13 cellular contexts compared by ENCODE assay signal in genomic region chr17:57389474-57389873, GRCh38.
DNase-seq lines count a peak whose midpoint lies in the region; ATAC-seq and TF ChIP-seq lines count a peak whose summit lies in the region.
"Had no signal": no experiment of that assay in that cellular context is flagged by ENCODE, and none has a peak within 500 bp of the region (broad histone marks: within the 10 kb centered on the region; RNA-seq: fewer than 3 reads in every experiment).

No MANE protein-coding gene starts in this region.

- H3K27me3 ChIP-seq in Caco-2 (replicated peaks; ENCODE audit: control insufficient read depth, insufficient read depth, low read length) (no peaks in the 10 kb centered on the region), Karpas-422 (ENCODE audit: low read length) (no peaks in the 10 kb centered on the region), suprapubic skin (no peaks in the 10 kb centered on the region)

- peaks cover 8% of the 10 kb centered on the region for H3K4me1 ChIP-seq in Caco-2
- H3K4me1 ChIP-seq in Karpas-422 (ENCODE audit: low read length), result peaks cover 37% of the 10 kb centered on the region
- H3K4me1 ChIP-seq in suprapubic skin, result no peaks in the 10 kb centered on the region

- BruUV-seq in Caco-2 (replicated peaks; lab: Mats Ljungman, UMichigan), result no TSS peak

- H3K9me3 Mint-ChIP-seq in Caco-2 (ENCODE audit: unreplicated experiment) (peaks cover 44% of the 10 kb centered on the region), glutamatergic neuron (ENCODE audit: unreplicated experiment) (peaks cover 15% of the 10 kb centered on the region)
- peaks cover 16% of the 10 kb centered on the region for H3K9me3 Mint-ChIP-seq in stimulated activated effector memory CD8-positive, alpha-beta T cell treated with anti-CD3 and anti-CD28 coated beads, Interleukin-12 subunit alpha, Interleukin-12 subunit beta, amount 100 ng/mL, for 72 hours

- intact Hi-C loops in Caco-2 (cut with micrococcal nuclease; ENCODE audit: unreplicated experiment) (no loop called here), left cardiac atrium (cut with DNase I) (no loop called here)

- CTCF ChIA-PET in Caco-2 (lab: Charles Lee), result no interaction called here

- H3K9me3 ChIP-seq in Caco-2, result peaks cover 26% of the 10 kb centered on the region
- H3K9me3 ChIP-seq in Karpas-422 (ENCODE audit: low read length), result peaks cover 15% of the 10 kb centered on the region; the same call in 1 of the 2 replicates
- peaks cover 19% of the 10 kb centered on the region for H3K9me3 ChIP-seq in suprapubic skin

- H3K4me2 ChIP-seq in Karpas-422 (ENCODE audit: low read depth, low read length, poor library complexity, severe bottlenecking), result no peak overlapping the region
- H3K4me2 ChIP-seq: GM23338 had no signal

- TF ChIP-seq POLR2A in suprapubic skin (IDR thresholded peaks at IDR 0.05), result no peak

- no peak for TF ChIP-seq EP300 in suprapubic skin (IDR thresholded peaks at IDR 0.05)

- H4K20me1 ChIP-seq in Karpas-422 (ENCODE audit: insufficient read depth, low read depth, low read length), result peaks cover 3% of the 10 kb centered on the region; the same call in 1 of the 2 replicates

- H2AFZ ChIP-seq in Karpas-422 (ENCODE audit: low read length), result no peak overlapping the region
- H2AFZ ChIP-seq: GM23338 had no signal

- 41% methylated on average over 2 of the region's 2 CpGs for WGBS in suprapubic skin

- H3K27ac Mint-ChIP-seq in Caco-2 (ENCODE audit: unreplicated experiment), result peak overlapping the region; percentile 40
- H3K27ac Mint-ChIP-seq in glutamatergic neuron (ENCODE audit: unreplicated experiment), result peak overlapping the region; percentile 62
- peak overlapping the region; percentile 13 for H3K27ac Mint-ChIP-seq in stimulated activated effector memory CD8-positive, alpha-beta T cell treated with anti-CD3 and anti-CD28 coated beads, Interleukin-12 subunit alpha, Interleukin-12 subunit beta, amount 100 ng/mL, for 72 hours
- H3K27ac Mint-ChIP-seq: B cell, GM23338 had no signal

- DNase-seq in Caco-2 (no peak), Karpas-422 (no peak), glutamatergic neuron (no peak), suprapubic skin (ENCODE audit: low spot score in 2 of 2) (no peak), left cardiac atrium (no peak)
- no peak for DNase-seq in stimulated activated effector memory CD8-positive, alpha-beta T cell treated with anti-CD3 and anti-CD28 coated beads, Interleukin-12 subunit alpha, Interleukin-12 subunit beta, amount 100 ng/mL, for 72 hours (ENCODE audit: low spot score in 2 of 2)
- DNase-seq: CD8-positive, alpha-beta memory T cell; DMS53; H7 had no signal

- TF ChIP-seq CTCF in Caco-2 (IDR thresholded peaks at IDR 0.05; ENCODE audit: insufficient read depth in 1 of 2, low read depth in 1 of 2, low read length in 1 of 2, severe bottlenecking in 1 of 2, unreplicated experiment in 1 of 2), result no peak
- TF ChIP-seq CTCF in glutamatergic neuron (IDR thresholded peaks at IDR 0.05; ENCODE audit: partially characterized antibody, unreplicated experiment), result no peak
- no peak for TF ChIP-seq CTCF in suprapubic skin (IDR thresholded peaks at IDR 0.05)

- no peaks in the 10 kb centered on the region for H3K9me2 ChIP-seq in Karpas-422 (replicated peaks; ENCODE audit: insufficient read depth, low read length)

- H3K9ac ChIP-seq in Karpas-422 (ENCODE audit: low read length), result no peak overlapping the region

- H3K4me1 Mint-ChIP-seq in Caco-2 (ENCODE audit: low read depth, unreplicated experiment) (peaks cover 6% of the 10 kb centered on the region), glutamatergic neuron (ENCODE audit: low read depth, unreplicated experiment) (peaks cover 13% of the 10 kb centered on the region)
- H3K4me1 Mint-ChIP-seq in stimulated activated effector memory CD8-positive, alpha-beta T cell treated with anti-CD3 and anti-CD28 coated beads, Interleukin-12 subunit alpha, Interleukin-12 subunit beta, amount 100 ng/mL, for 72 hours, result peaks cover 22% of the 10 kb centered on the region

- no peak overlapping the region for H3K4me3 Mint-ChIP-seq in Caco-2 (ENCODE audit: unreplicated experiment)
- H3K4me3 Mint-ChIP-seq in glutamatergic neuron (ENCODE audit: unreplicated experiment), result no peak overlapping the region
- H3K4me3 Mint-ChIP-seq in stimulated activated effector memory CD8-positive, alpha-beta T cell treated with anti-CD3 and anti-CD28 coated beads, Interleukin-12 subunit alpha, Interleukin-12 subunit beta, amount 100 ng/mL, for 72 hours, result no peak overlapping the region
- H3K4me3 Mint-ChIP-seq: B cell; CD8-positive, alpha-beta memory T cell; GM23338 had no signal

- H3K4me3 ChIP-seq in Caco-2 (ENCODE audit: low read depth, low read length) (no peak overlapping the region), Karpas-422 (ENCODE audit: low read length) (no peak overlapping the region), suprapubic skin (no peak overlapping the region)
- H3K4me3 ChIP-seq: GM23338 had no signal

- ATAC-seq in stimulated activated effector memory CD8-positive, alpha-beta T cell treated with anti-CD3 and anti-CD28 coated beads, Interleukin-12 subunit alpha, Interleukin-12 subunit beta, amount 100 ng/mL, for 72 hours, result no peak
- ATAC-seq in left cardiac atrium (no peak), GM19467 (IDR thresholded peaks at IDR 0.05; ENCODE audit: unreplicated experiment) (no peak)
- ATAC-seq: GM23338 had no signal

- H3K36me3 ChIP-seq in Caco-2 (ENCODE audit: control insufficient read depth, insufficient read depth, low read length), result no peaks in the 10 kb centered on the region; the same call in none of the 2 replicates
- peaks cover 43% of the 10 kb centered on the region for H3K36me3 ChIP-seq in Karpas-422 (ENCODE audit: insufficient read depth, low read length)
- H3K36me3 ChIP-seq in suprapubic skin, result no peaks in the 10 kb centered on the region

- POLR2A ChIA-PET in Caco-2 (lab: Charles Lee), result no interaction called here

- H3K36me3 Mint-ChIP-seq in Caco-2 (ENCODE audit: insufficient read depth, unreplicated experiment), result peaks cover 84% of the 10 kb centered on the region
- H3K36me3 Mint-ChIP-seq in glutamatergic neuron (ENCODE audit: unreplicated experiment), result peaks cover 30% of the 10 kb centered on the region
- peaks cover 5% of the 10 kb centered on the region for H3K36me3 Mint-ChIP-seq in stimulated activated effector memory CD8-positive, alpha-beta T cell treated with anti-CD3 and anti-CD28 coated beads, Interleukin-12 subunit alpha, Interleukin-12 subunit beta, amount 100 ng/mL, for 72 hours

- H3K79me2 ChIP-seq in Karpas-422 (ENCODE audit: low read length), result peaks cover 96% of the 10 kb centered on the region

- H3K27me3 Mint-ChIP-seq in Caco-2 (ENCODE audit: insufficient read depth, unreplicated experiment) (no peaks in the 10 kb centered on the region), glutamatergic neuron (ENCODE audit: unreplicated experiment) (peaks cover 6% of the 10 kb centered on the region)
- H3K27me3 Mint-ChIP-seq: B cell; CD8-positive, alpha-beta memory T cell had no signal

- 0 out of 2 replicates have a peak overlapping the region, but pooled peaks have one; percentile 58 for H3K27ac ChIP-seq in Karpas-422 (ENCODE audit: low read length)
- H3K27ac ChIP-seq in suprapubic skin, result no peak overlapping the region
- H3K27ac ChIP-seq: C4-2B had no signal
